Comparison of ENCODE assay signal across 11 cellular contexts in genomic region chr2:131514408-131515166, GRCh38. TPM values are rescaled to one million over a fixed set of nuclear protein-coding genes. Genes with fewer than 3 reads are reported as not detected.
DNase-seq lines count a peak whose midpoint lies in the region; ATAC-seq and TF ChIP-seq lines count a peak whose summit lies in the region.
"Not testable (repeated sequence)": the region's sequence is repeated elsewhere in the genome, so short reads cannot be mapped to it uniquely, and the experiment has no call there.
"Had no signal": no experiment of that assay in that cellular context is flagged by ENCODE, and none has a peak within 500 bp of the region (broad histone marks: within the 10 kb centered on the region; RNA-seq: fewer than 3 reads in every experiment).

No MANE protein-coding gene starts in this region.

- H3K27ac Mint-ChIP-seq in activated CD8-positive, alpha-beta memory T cell treated with anti-CD3 and anti-CD28 coated beads, Interleukin-2, amount 10 ng/mL, durations not matched to agents 7 days and 5 days: peak overlapping the region; percentile 57
- peak overlapping the region; percentile 71 to 72 for H3K27ac Mint-ChIP-seq in natural killer cell treated with Interleukin-12 subunit alpha and Interleukin-12 subunit beta and Interleukin-15 and Interleukin-18, amount 100 ng/mL, for 72 hours

- not testable (repeated sequence) for H3K4me3 Mint-ChIP-seq in activated CD8-positive, alpha-beta memory T cell treated with anti-CD3 and anti-CD28 coated beads, Interleukin-2, amount 10 ng/mL, durations not matched to agents 7 days and 5 days
- peak overlapping the region; percentile 42 for H3K4me3 Mint-ChIP-seq in natural killer cell treated with Interleukin-12 subunit alpha and Interleukin-12 subunit beta and Interleukin-15 and Interleukin-18, amount 100 ng/mL, for 72 hours

- not testable (repeated sequence) for TF ChIP-seq CTCF in GM12865 (IDR thresholded peaks at IDR 0.05; ENCODE audit: insufficient read depth, low read depth, low read length, missing control alignments)

- CTCF ChIA-PET in activated CD8-positive, alpha-beta memory T cell treated with anti-CD3 and anti-CD28 coated beads, Interleukin-2, amount 10 ng/mL, durations not matched to agents 7 days and 5 days (lab: Charles Lee): not testable (repeated sequence)

- not testable (repeated sequence) for H3K27me3 Mint-ChIP-seq in activated CD8-positive, alpha-beta memory T cell treated with anti-CD3 and anti-CD28 coated beads, Interleukin-2, amount 10 ng/mL, durations not matched to agents 7 days and 5 days; natural killer cell treated with Interleukin-12 subunit alpha and Interleukin-12 subunit beta and Interleukin-15 and Interleukin-18, amount 100 ng/mL, for 72 hours

- not testable (repeated sequence) for H3K4me3 ChIP-seq in GM12865 (ENCODE audit: low read depth, low read length)

- H3K9me3 Mint-ChIP-seq in activated CD8-positive, alpha-beta memory T cell treated with anti-CD3 and anti-CD28 coated beads, Interleukin-2, amount 10 ng/mL, durations not matched to agents 7 days and 5 days (ENCODE audit: low read depth); natural killer cell treated with Interleukin-12 subunit alpha and Interleukin-12 subunit beta and Interleukin-15 and Interleukin-18, amount 100 ng/mL, for 72 hours: not testable (repeated sequence)

- H3K36me3 Mint-ChIP-seq in activated CD8-positive, alpha-beta memory T cell treated with anti-CD3 and anti-CD28 coated beads, Interleukin-2, amount 10 ng/mL, durations not matched to agents 7 days and 5 days: peaks cover 11% of the 10 kb centered on the region
- H3K36me3 Mint-ChIP-seq in natural killer cell treated with Interleukin-12 subunit alpha and Interleukin-12 subunit beta and Interleukin-15 and Interleukin-18, amount 100 ng/mL, for 72 hours: not testable (repeated sequence)

- peaks cover 19% of the 10 kb centered on the region for H3K4me1 Mint-ChIP-seq in activated CD8-positive, alpha-beta memory T cell treated with anti-CD3 and anti-CD28 coated beads, Interleukin-2, amount 10 ng/mL, durations not matched to agents 7 days and 5 days
- peaks cover 20 to 21% of the 10 kb centered on the region in 2 donors for H3K4me1 Mint-ChIP-seq in natural killer cell treated with Interleukin-12 subunit alpha and Interleukin-12 subunit beta and Interleukin-15 and Interleukin-18, amount 100 ng/mL, for 72 hours (ENCODE audit: low read depth in 2 of 2)

- peak; percentile 72 for DNase-seq in GM12865 (ENCODE audit: low read depth)
- not testable (repeated sequence) for DNase-seq in activated CD8-positive, alpha-beta memory T cell treated with anti-CD3 and anti-CD28 coated beads, Interleukin-2, amount 10 ng/mL, durations not matched to agents 7 days and 5 days; natural killer cell treated with Interleukin-12 subunit alpha and Interleukin-12 subunit beta and Interleukin-15 and Interleukin-18, amount 100 ng/mL, for 72 hours (ENCODE audit: low spot score)

- ATAC-seq in GM18907 (IDR thresholded peaks at IDR 0.05; ENCODE audit: unreplicated experiment) (peak; percentile 89), GM21367 (IDR thresholded peaks at IDR 0.05; ENCODE audit: unreplicated experiment) (peak; percentile 57), HG02642 (IDR thresholded peaks at IDR 0.05; ENCODE audit: poor library complexity, unreplicated experiment) (peak; percentile 82), HG03095 (IDR thresholded peaks at IDR 0.05; ENCODE audit: unreplicated experiment) (peak; percentile 81), HG03520 (IDR thresholded peaks at IDR 0.05; ENCODE audit: unreplicated experiment) (peak; percentile 68)
- not testable (repeated sequence) for ATAC-seq in activated CD8-positive, alpha-beta memory T cell treated with anti-CD3 and anti-CD28 coated beads, Interleukin-2, amount 10 ng/mL, durations not matched to agents 7 days and 5 days
- ATAC-seq in natural killer cell treated with Interleukin-12 subunit alpha and Interleukin-12 subunit beta and Interleukin-15 and Interleukin-18, amount 100 ng/mL, for 72 hours: peak; percentile 64 to 82

RNA-seq across cellular contexts. Expression of gene CCDC74A, which starts 13.1 kb away (rescaled TPM):
- 1 to 10 TPM; 3.0 to 4.6 TPM for total RNA-seq in activated CD8-positive, alpha-beta memory T cell treated with anti-CD3 and anti-CD28 coated beads, Interleukin-2, amount 10 ng/mL, durations not matched to agents 7 days and 5 days
- 1 to 10 TPM; 2.1 to 2.5 TPM for total RNA-seq in natural killer cell treated with Interleukin-12 subunit alpha and Interleukin-12 subunit beta and Interleukin-15 and Interleukin-18, amount 100 ng/mL, for 72 hours

RNA-seq across cellular contexts. Expression of gene MZT2A, which starts 22.4 kb away (rescaled TPM):
- total RNA-seq in activated CD8-positive, alpha-beta memory T cell treated with anti-CD3 and anti-CD28 coated beads, Interleukin-2, amount 10 ng/mL, durations not matched to agents 7 days and 5 days: 100 to 1,000 TPM; 198 to 262 TPM
- 10 to 100 TPM; 60.5 to 96.1 TPM for total RNA-seq in natural killer cell treated with Interleukin-12 subunit alpha and Interleukin-12 subunit beta and Interleukin-15 and Interleukin-18, amount 100 ng/mL, for 72 hours

RNA-seq across cellular contexts. Expression of gene TUBA3D, which starts 38.7 kb away (rescaled TPM):
- not detected for total RNA-seq in activated CD8-positive, alpha-beta memory T cell treated with anti-CD3 and anti-CD28 coated beads, Interleukin-2, amount 10 ng/mL, durations not matched to agents 7 days and 5 days
- not detected for total RNA-seq in natural killer cell treated with Interleukin-12 subunit alpha and Interleukin-12 subunit beta and Interleukin-15 and Interleukin-18, amount 100 ng/mL, for 72 hours
- total RNA-seq: esophagus squamous epithelium, osteoblast, urinary bladder had no signal
